ENCODE assay signal across 9 cellular contexts in genomic region chr7:28524978-28525377, GRCh38.
"Had no signal": no experiment of that assay in that cellular context is flagged by ENCODE, and none has a peak within 500 bp of the region (broad histone marks: within the 10 kb centered on the region; RNA-seq: fewer than 3 reads in every experiment).

No MANE protein-coding gene starts in this region.

- H3K4me1 ChIP-seq: HAP-1 had no signal

- DNase-seq: GM23248, GOT3, H7, H9, HCEC 1CT, HFFc6 had no signal

- H3K9ac ChIP-seq: GM23248 had no signal

- ATAC-seq: GM23338, HCT116 had no signal

- H3K9me3 ChIP-seq: HAP-1 had no signal

- H3K27ac Mint-ChIP-seq: GM23338, H9, HFFc6 had no signal

- H3K4me3 Mint-ChIP-seq: GM23338, H9, HFFc6 had no signal

- H3K9me3 Mint-ChIP-seq: GM23338, H9 had no signal

- H2AFZ ChIP-seq: GM23248, GM23338 had no signal

- H3K4me3 ChIP-seq: GM23248, GM23338, HAP-1 had no signal

- H3K27ac ChIP-seq: GM23248 had no signal

- H3K36me3 ChIP-seq: HAP-1 had no signal

- H3K4me2 ChIP-seq: GM23338 had no signal
